9 cellular contexts compared by ENCODE assay signal in the genomic region with DNA sequence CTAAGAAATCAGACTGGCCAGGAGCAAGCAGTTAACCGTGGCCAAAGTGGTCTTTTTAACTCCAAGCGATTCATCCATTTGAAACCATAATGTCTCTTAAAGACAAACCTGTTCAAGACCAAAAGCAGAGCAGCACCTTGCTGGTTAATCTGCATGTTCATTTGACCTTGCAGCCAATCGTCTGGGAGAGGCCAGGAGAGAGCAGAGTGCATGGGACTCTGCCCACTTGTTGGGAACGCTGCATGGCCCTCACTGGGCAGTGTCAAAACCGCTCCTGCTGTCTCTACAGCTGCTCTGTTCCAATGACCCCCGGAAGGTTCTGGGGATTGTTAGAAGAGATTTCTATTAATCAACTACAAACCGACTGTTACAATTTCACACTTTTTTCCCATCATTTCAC.
DNase-seq lines count a peak whose midpoint lies in the region; ATAC-seq and TF ChIP-seq lines count a peak whose summit lies in the region.
"Had no signal": no experiment of that assay in that cellular context is flagged by ENCODE, and none has a peak within 500 bp of the region (broad histone marks: within the 10 kb centered on the region; RNA-seq: fewer than 3 reads in every experiment).

No MANE protein-coding gene starts in this region.

- H3K4me1 Mint-ChIP-seq in type B pancreatic cell (ENCODE audit: unreplicated experiment) (peaks cover 21% of the 10 kb centered on the region), MCF 10A (ENCODE audit: insufficient read depth, unreplicated experiment) (peaks cover 6% of the 10 kb centered on the region)

- H3K4me3 ChIP-seq in dorsolateral prefrontal cortex (peak overlapping the region in 49 of 59 donors; percentile 32 to 73 (median 56)), muscle layer of colon (ENCODE audit: low read depth in 1 of 2, low read length in 2 of 2) (peak overlapping the region; percentile 41 to 60), WERI-Rb-1 (ENCODE audit: low read depth, low read length) (no peak overlapping the region)

- peaks cover 0 to 30% (median 0%) of the 10 kb centered on the region in 45 donors for H3K27me3 ChIP-seq in dorsolateral prefrontal cortex
- no peaks in the 10 kb centered on the region for H3K27me3 ChIP-seq in muscle layer of colon (ENCODE audit: control insufficient read depth in 1 of 2, insufficient read depth in 2 of 2, low read length in 2 of 2)
- no peaks in the 10 kb centered on the region for H3K27me3 ChIP-seq in WERI-Rb-1 (ENCODE audit: insufficient read depth, low read depth, severe bottlenecking)

- H3K36me3 ChIP-seq in muscle layer of colon (ENCODE audit: insufficient read depth, low read length), result no peaks in the 10 kb centered on the region
- no peaks in the 10 kb centered on the region for H3K36me3 ChIP-seq in WERI-Rb-1

- no peak for DNase-seq in Right ventricle myocardium superior
- no peak for DNase-seq in left cardiac atrium
- DNase-seq in dorsolateral prefrontal cortex, result no peak
- DNase-seq in type B pancreatic cell (ENCODE audit: extremely low spot score, unreplicated experiment), result no peak
- DNase-seq in WERI-Rb-1, result no peak
- no peak for DNase-seq in MCF 10A (ENCODE audit: unreplicated experiment)
- DNase-seq in NCI-H2227 (lab: John Stamatoyannopoulos, UW; ENCODE audit: unreplicated experiment), result no peak
- DNase-seq: NCI-H1694 treated with DMSO at 0.1 percent for 48 hours had no signal

- no peaks in the 10 kb centered on the region for H3K9me3 ChIP-seq in muscle layer of colon (ENCODE audit: low read length)
- H3K9me3 ChIP-seq in WERI-Rb-1 (ENCODE audit: severe bottlenecking), result no peaks in the 10 kb centered on the region

- peak; percentile 47 for ATAC-seq in Right ventricle myocardium superior (ENCODE audit: poor library complexity)
- ATAC-seq in left cardiac atrium, result no peak

- H3K27ac ChIP-seq in dorsolateral prefrontal cortex (peak overlapping the region in 19 of 59 donors; percentile 18 to 89 (median 75)), muscle layer of colon (ENCODE audit: low read depth, low read length) (no peak overlapping the region), WERI-Rb-1 (no peak overlapping the region)

- H3K36me3 Mint-ChIP-seq in type B pancreatic cell (no peaks in the 10 kb centered on the region), MCF 10A (ENCODE audit: insufficient read depth, unreplicated experiment) (no peaks in the 10 kb centered on the region)

- H3K27me3 Mint-ChIP-seq in type B pancreatic cell (peaks cover 37% of the 10 kb centered on the region), MCF 10A (ENCODE audit: insufficient read depth, unreplicated experiment) (no peaks in the 10 kb centered on the region)

- H3K4me1 ChIP-seq in muscle layer of colon (ENCODE audit: insufficient read depth, low read length), result peaks cover 6% of the 10 kb centered on the region

- BruUV-seq in MCF 10A (replicated peaks; lab: Mats Ljungman, UMichigan), result no TSS peak

- intact Hi-C loops in Right ventricle myocardium superior (cut with DNase I) (no loop called here), left cardiac atrium (cut with DNase I) (loop anchor here in 1 of 2 donors (2.0 kb wide), 1 partner anchor 144 kb away; no protein-coding TSS in a partner anchor), dorsolateral prefrontal cortex (cut with DNase I) (loop anchor here in 1 of 2 donors (10.0 kb wide), 1 partner anchor 230 kb away; no protein-coding TSS in a partner anchor), MCF 10A (cut with micrococcal nuclease) (no loop called here)

- H3K4me3 Mint-ChIP-seq in type B pancreatic cell (peak overlapping the region; percentile 86), MCF 10A (ENCODE audit: unreplicated experiment) (no peak overlapping the region)

- H3K27ac Mint-ChIP-seq in type B pancreatic cell, result no peak overlapping the region
- no peak overlapping the region for H3K27ac Mint-ChIP-seq in MCF 10A (ENCODE audit: low read depth, unreplicated experiment)

- H3K9me3 Mint-ChIP-seq in type B pancreatic cell, result no peaks in the 10 kb centered on the region
- no peaks in the 10 kb centered on the region for H3K9me3 Mint-ChIP-seq in MCF 10A (ENCODE audit: unreplicated experiment)

- CTCF ChIA-PET in MCF 10A (lab: Yijun Ruan, JAX), result interaction anchor here (1.9 kb wide), 1 partner anchor 37 kb away, joined by 4 read pairs; no protein-coding TSS in a partner anchor

- TF ChIP-seq CTCF in dorsolateral prefrontal cortex (IDR thresholded peaks at IDR 0.05 in 54 of 56, conservative IDR thresholded peaks at IDR 0.05 in 2 of 56; ENCODE audit: low read depth in 1 of 56, partially characterized antibody in 56 of 56) (no peak), type B pancreatic cell (conservative IDR thresholded peaks at IDR 0.05) (no peak), WERI-Rb-1 (IDR thresholded peaks at IDR 0.05; ENCODE audit: low read depth, low read length) (no peak), MCF 10A (IDR thresholded peaks at IDR 0.05; ENCODE audit: unreplicated experiment) (no peak)

- POLR2A ChIA-PET in MCF 10A (lab: Yijun Ruan, JAX), result no interaction called here

- no peak overlapping the region for H3K9ac ChIP-seq in muscle layer of colon (ENCODE audit: low read length)
